In genomic region chr18:44887227-44887631, GRCh38 we compare ENCODE assay signal across 1 cellular context.
A peak's percentile ranks its signal among the peaks of the same experiment; 100 is the strongest.
TF ChIP-seq lines count a peak whose summit lies in the region.

No MANE protein-coding gene starts in this region.

TF ChIP-seq in GM12878, 131 proteins besides CTCF, POLR2A, EP300 and RAD21 (continued from another document and continues in another):
- TF ChIP-seq ZBTB40 (IDR thresholded peaks at IDR 0.05; ENCODE audit: borderline replicate concordance) (no peak), ESRRA (IDR thresholded peaks at IDR 0.05; ENCODE audit: low read length) (0 out of 2 replicates have a peak, but pooled peaks have one; percentile 51), MTA2 (IDR thresholded peaks at IDR 0.05; ENCODE audit: low read depth) (peak; percentile 65), RFX5 (IDR thresholded peaks at IDR 0.05; ENCODE audit: low read depth, low read length) (no peak), CUX1 (IDR thresholded peaks at IDR 0.05; ENCODE audit: insufficient replicate concordance, low read depth, low read length) (no peak), MXI1 (IDR thresholded peaks at IDR 0.05; ENCODE audit: low read depth, low read length) (0 out of 2 replicates have a peak, but pooled peaks have one; percentile 21), TCF12 (IDR thresholded peaks at IDR 0.05; ENCODE audit: low read depth, low read length) (no peak), IKZF2 (IDR thresholded peaks at IDR 0.05) (peak; percentile 58 to 68), E2F8 (IDR thresholded peaks at IDR 0.05; ENCODE audit: low read depth, partially characterized antibody) (no peak), JUNB (IDR thresholded peaks at IDR 0.05) (peak; percentile 41; the same call in 1 of the 2 replicates), ATF2 (IDR thresholded peaks at IDR 0.05; ENCODE audit: low read length) (no peak), ATF7 (IDR thresholded peaks at IDR 0.05; ENCODE audit: low read depth) (peak; percentile 77), PBX3 (IDR thresholded peaks at IDR 0.05; ENCODE audit: insufficient replicate concordance, low read depth, low read length) (no peak), IKZF1 (conservative IDR thresholded peaks at IDR 0.05) (peak; percentile 82), SMC3 (IDR thresholded peaks at IDR 0.05; ENCODE audit: borderline replicate concordance, low read length) (no peak), POU2F2 (IDR thresholded peaks at IDR 0.05; ENCODE audit: borderline replicate concordance, low read depth, low read length) (0 out of 3 replicates have a peak, but pooled peaks have one; percentile 35), SMAD5 (IDR thresholded peaks at IDR 0.05; ENCODE audit: low read depth) (no peak), TAF1 (IDR thresholded peaks at IDR 0.05; ENCODE audit: borderline replicate concordance, low read depth, low read length) (no peak), YBX1 (IDR thresholded peaks at IDR 0.05) (no peak), ATF3 (IDR thresholded peaks at IDR 0.05; ENCODE audit: borderline replicate concordance, extremely low read depth, low read depth, low read length) (no peak), RAD51 (IDR thresholded peaks at IDR 0.05) (no peak), BCLAF1 (IDR thresholded peaks at IDR 0.05) (no peak), POLR2AphosphoS2 (IDR thresholded peaks at IDR 0.05; ENCODE audit: low read depth, low read length) (no peak), CREM (IDR thresholded peaks at IDR 0.05; ENCODE audit: low read depth) (no peak), RCOR1 (conservative IDR thresholded peaks at IDR 0.05; ENCODE audit: low read depth, low read length) (no peak), ZNF592 (IDR thresholded peaks at IDR 0.05) (no peak), PAX8 (IDR thresholded peaks at IDR 0.05) (no peak), NBN (IDR thresholded peaks at IDR 0.05) (peak; percentile 41; the same call in 1 of the 2 replicates), POLR2AphosphoS5 (IDR thresholded peaks at IDR 0.05; ENCODE audit: low read length) (no peak), ZNF207 (IDR thresholded peaks at IDR 0.05; ENCODE audit: borderline replicate concordance) (no peak), BCL3 (IDR thresholded peaks at IDR 0.05; ENCODE audit: borderline replicate concordance, insufficient read depth, low read depth, low read length, poor library complexity, severe bottlenecking) (peak; percentile 55), NRF1 (conservative IDR thresholded peaks at IDR 0.05; ENCODE audit: low read depth, low read length) (no peak), ZNF274 (IDR thresholded peaks at IDR 0.05; ENCODE audit: insufficient read depth, insufficient read length) (no peak)
